1 cellular context compared by ENCODE assay signal in genomic region chr12:124630791-124631313, GRCh38.
TF ChIP-seq lines count a peak whose summit lies in the region.

No MANE protein-coding gene starts in this region.

TF ChIP-seq in K562, 482 proteins besides CTCF, POLR2A, EP300 and RAD21 (continued from another document and continues in another):
- 0 out of 2 replicates have a peak, but pooled peaks have one; percentile 79 for TF ChIP-seq CUX1 (CRISPR knock-in tag; IDR thresholded peaks at IDR 0.05)
- peak; percentile 69; the same call in 1 of the 2 replicates for TF ChIP-seq ATF4 (CRISPR knock-in tag; IDR thresholded peaks at IDR 0.05)
- TF ChIP-seq MECOM (CRISPR knock-in tag; IDR thresholded peaks at IDR 0.05), result peak; percentile 82; the same call in 1 of the 2 replicates
- no peak for TF ChIP-seq PBX2 (CRISPR knock-in tag; IDR thresholded peaks at IDR 0.05; ENCODE audit: low read depth)
- 0 out of 2 replicates have a peak, but pooled peaks have one; percentile 13 for TF ChIP-seq PBX2 (tag; conservative IDR thresholded peaks at IDR 0.05; ENCODE audit: low read depth)
- 0 out of 2 replicates have a peak, but pooled peaks have one; percentile 45 for TF ChIP-seq ELF4 (CRISPR knock-in tag; IDR thresholded peaks at IDR 0.05)
- peak; percentile 75 for TF ChIP-seq HINFP (tag; conservative IDR thresholded peaks at IDR 0.05; ENCODE audit: low read depth)
- TF ChIP-seq SLC30A9 (CRISPR knock-in tag; IDR thresholded peaks at IDR 0.05), result no peak
- peak; percentile 61; the same call in 1 of the 2 replicates for TF ChIP-seq ESRRA (IDR thresholded peaks at IDR 0.05; ENCODE audit: borderline replicate concordance, low read depth)
- peak; percentile 73; the same call in 1 of the 2 replicates for TF ChIP-seq ZNF175 (CRISPR knock-in tag; IDR thresholded peaks at IDR 0.05; ENCODE audit: low read depth)
- no peak for TF ChIP-seq ZNF511 (CRISPR knock-in tag; IDR thresholded peaks at IDR 0.05)
- peak; percentile 91 for TF ChIP-seq CREB3 (tag; conservative IDR thresholded peaks at IDR 0.05; ENCODE audit: low read depth)
- peak; percentile 84 for TF ChIP-seq SMAD3 (CRISPR knock-in tag; conservative IDR thresholded peaks at IDR 0.05)
- TF ChIP-seq HCFC1 (IDR thresholded peaks at IDR 0.05; ENCODE audit: low read depth, low read length), result no peak
- TF ChIP-seq TAF7 (tag; IDR thresholded peaks at IDR 0.05), result peak; percentile 46; the same call in 1 of the 2 replicates
- peak; percentile 93 for TF ChIP-seq PYGO2 (tag; IDR thresholded peaks at IDR 0.05)
- no peak for TF ChIP-seq PHF21A (IDR thresholded peaks at IDR 0.05; ENCODE audit: borderline replicate concordance, low read depth)
- 0 out of 2 replicates have a peak, but pooled peaks have one; percentile 35 for TF ChIP-seq ZNF561 (CRISPR knock-in tag; conservative IDR thresholded peaks at IDR 0.05)
- peak; percentile 86 for TF ChIP-seq ZBTB17 (CRISPR knock-in tag; IDR thresholded peaks at IDR 0.05)
- TF ChIP-seq SRF (CRISPR knock-in tag; IDR thresholded peaks at IDR 0.05), result peak in 1 of 2 experiments; percentile 84; a peak in 2 of 4 replicates
- peak; percentile 89 for TF ChIP-seq PTTG1 (tag; IDR thresholded peaks at IDR 0.05; ENCODE audit: low read depth)
- peak; percentile 76 for TF ChIP-seq ZNF589 (CRISPR knock-in tag; IDR thresholded peaks at IDR 0.05; ENCODE audit: low read depth)
- no peak for TF ChIP-seq PCBP1 (IDR thresholded peaks at IDR 0.05; ENCODE audit: low read depth, low read length, poor library complexity, severe bottlenecking)
- TF ChIP-seq ZNF76 (CRISPR knock-in tag; IDR thresholded peaks at IDR 0.05; ENCODE audit: borderline replicate concordance), result no peak
- TF ChIP-seq IRF9 (tag; IDR thresholded peaks at IDR 0.05), result peak; percentile 94
- no peak for TF ChIP-seq MYBL2 (IDR thresholded peaks at IDR 0.05; ENCODE audit: low read depth)
- no peak for TF ChIP-seq MYBL2 (CRISPR knock-in tag; IDR thresholded peaks at IDR 0.05; ENCODE audit: borderline replicate concordance)
- peak; percentile 55; the same call in 1 of the 2 replicates for TF ChIP-seq ZNF324 (CRISPR knock-in tag; IDR thresholded peaks at IDR 0.05)
- no peak for TF ChIP-seq FOXP4 (CRISPR knock-in tag; IDR thresholded peaks at IDR 0.05; ENCODE audit: borderline replicate concordance)
- no peak for TF ChIP-seq ZNF407 (IDR thresholded peaks at IDR 0.05; ENCODE audit: low read depth)
